In genomic region chr6:36302227-36302976, GRCh38 we compare ENCODE assay signal across 8 cellular contexts. TPM values are rescaled to one million over a fixed set of nuclear protein-coding genes. Genes with fewer than 3 reads are reported as not detected.
DNase-seq lines count a peak whose midpoint lies in the region; ATAC-seq, FAIRE-seq and TF ChIP-seq lines count a peak whose summit lies in the region.

No MANE protein-coding gene starts in this region.

- FAIRE-seq in bronchial epithelial cell (lab: Jason Lieb, UNC) (no peak), kidney (lab: Jason Lieb, UNC) (no peak)

- POLR2A ChIA-PET in WTC11 (lab: Charles Lee), result interaction anchor here (0.5 kb wide), 1 partner anchor 43 kb away, joined by 4 read pairs; no protein-coding TSS in a partner anchor

- no peaks in the 10 kb centered on the region for H3K36me3 Mint-ChIP-seq in WTC11

- H3K36me3 ChIP-seq in bronchial epithelial cell (ENCODE audit: control insufficient read depth, insufficient read depth, low read length), result no peaks in the 10 kb centered on the region
- peaks cover 0 to 1% of the 10 kb centered on the region in 2 donors for H3K36me3 ChIP-seq in kidney (ENCODE audit: control insufficient read depth in 1 of 2, insufficient read depth in 2 of 2, low read length in 2 of 2)

- H3K27me3 ChIP-seq in bronchial epithelial cell (ENCODE audit: control insufficient read depth, insufficient read depth, low read length), result no peaks in the 10 kb centered on the region

- ATAC-seq in HG03103 (IDR thresholded peaks at IDR 0.05; ENCODE audit: low read depth, unreplicated experiment) (peak; percentile 56), WTC11 (peak; percentile 92), GM21786 (IDR thresholded peaks at IDR 0.05; ENCODE audit: unreplicated experiment) (no peak)

- no peaks in the 10 kb centered on the region for H3K9me3 ChIP-seq in kidney (ENCODE audit: control insufficient read depth in 1 of 2, low read length in 2 of 2)

- H3K9me3 Mint-ChIP-seq in WTC11, result no peaks in the 10 kb centered on the region

- no peak overlapping the region for H3K4me3 Mint-ChIP-seq in WTC11

- H3K27ac Mint-ChIP-seq in WTC11, result peak overlapping the region; percentile 45; the same call in 1 of the 2 replicates

- H3K4me3 ChIP-seq in bronchial epithelial cell (ENCODE audit: low read depth, low read length) (no peak overlapping the region), kidney (ENCODE audit: low read length in 2 of 2) (no peak overlapping the region)

- no peak overlapping the region for H3K9ac ChIP-seq in kidney (ENCODE audit: low read length in 2 of 2)

- H3K27ac ChIP-seq in kidney (ENCODE audit: low read depth in 2 of 2, low read length in 2 of 2), result no peak overlapping the region

- CTCF ChIA-PET in WTC11 (lab: Charles Lee), result interaction anchor here (0.5 to 3.0 kb wide), 54 partner anchors 8 to 329 kb away, joined by 3 to 65 read pairs (median 5); partner anchors contain the start of genes MAPK13 and MAPK14

- peaks cover 9% of the 10 kb centered on the region for H3K4me1 Mint-ChIP-seq in WTC11

- H3K4me1 ChIP-seq in kidney (ENCODE audit: control insufficient read depth in 1 of 2, insufficient read depth in 1 of 2, low read depth in 1 of 2, low read length in 2 of 2), result no peaks in the 10 kb centered on the region

- peak; percentile 63 to 86 for DNase-seq in NCI-H446 (lab: John Stamatoyannopoulos, UW)
- peak; percentile 97 for DNase-seq in WTC11 (ENCODE audit: low spot score)
- peak; percentile 87 for DNase-seq in bronchial epithelial cell (ENCODE audit: low read depth)
- peak; percentile 82 for DNase-seq in kidney
- DNase-seq in stimulated activated CD4-positive, alpha-beta T cell treated with anti-CD3 and anti-CD28 coated beads, Interleukin-1b, Interleukin-23, amount 100 ng/mL, for 48 hours, result peak; percentile 90

- no peaks in the 10 kb centered on the region for H3K27me3 Mint-ChIP-seq in WTC11 (ENCODE audit: low read depth)

- peak; percentile 87 for TF ChIP-seq CTCF in GM12801 (IDR thresholded peaks at IDR 0.05; ENCODE audit: extremely low read depth, insufficient read length)
- peak; percentile 96 for TF ChIP-seq CTCF in WTC11 (IDR thresholded peaks at IDR 0.05)
- TF ChIP-seq CTCF in bronchial epithelial cell (IDR thresholded peaks at IDR 0.05; ENCODE audit: insufficient read depth, low read length, severe bottlenecking), result peak; percentile 97
- TF ChIP-seq CTCF in kidney (IDR thresholded peaks at IDR 0.05; ENCODE audit: borderline replicate concordance, extremely low read depth, insufficient read depth), result peak; percentile 94

- intact Hi-C loops in kidney (cut with DNase I), result no loop called here

TF ChIP-seq in WTC11, 78 proteins besides CTCF, POLR2A, EP300 and RAD21:
- TF ChIP-seq TEAD1 (CRISPR knock-in tag; IDR thresholded peaks at IDR 0.05), result no peak
- no peak for TF ChIP-seq NR1H2 (CRISPR knock-in tag; IDR thresholded peaks at IDR 0.05)
- TF ChIP-seq ZNF671 (CRISPR knock-in tag; IDR thresholded peaks at IDR 0.05), result no peak
- no peak for TF ChIP-seq MAX (CRISPR knock-in tag; IDR thresholded peaks at IDR 0.05)
- TF ChIP-seq NR2C2 (CRISPR knock-in tag; IDR thresholded peaks at IDR 0.05), result no peak
- no peak for TF ChIP-seq CDX4 (CRISPR knock-in tag; IDR thresholded peaks at IDR 0.05; ENCODE audit: borderline replicate concordance)
- no peak for TF ChIP-seq NFE2L1 (CRISPR knock-in tag; IDR thresholded peaks at IDR 0.05)
- TF ChIP-seq KAT7 (CRISPR knock-in tag; IDR thresholded peaks at IDR 0.05; ENCODE audit: borderline replicate concordance), result no peak
- TF ChIP-seq CREB1 (CRISPR knock-in tag; IDR thresholded peaks at IDR 0.05), result no peak
- no peak for TF ChIP-seq RORB (CRISPR knock-in tag; IDR thresholded peaks at IDR 0.05)
- TF ChIP-seq CBFB (CRISPR knock-in tag; IDR thresholded peaks at IDR 0.05; ENCODE audit: low read depth), result no peak
- TF ChIP-seq ZSCAN18 (CRISPR knock-in tag; IDR thresholded peaks at IDR 0.05), result no peak
- no peak for TF ChIP-seq MXD4 (CRISPR knock-in tag; IDR thresholded peaks at IDR 0.05; ENCODE audit: borderline replicate concordance)

RNA-seq across cellular contexts. Expression of gene PNPLA1, which starts 32.5 kb away (rescaled TPM):
- total RNA-seq in WTC11 (2021), result not detected in 3 replicates
- total RNA-seq in bronchial epithelial cell, result 0.26 and 1.2 TPM in 2 replicates
- total RNA-seq in kidney, result 0.19 TPM
- 1.2 TPM for polyA plus RNA-seq in kidney (ENCODE audit: insufficient read depth, low read depth, low replicate concordance)

RNA-seq across cellular contexts. Expression of gene BNIP5, which starts 34.3 kb away (rescaled TPM):
- total RNA-seq in WTC11 (2021), result 0.05 TPM in 1 of 3 replicates, not detected in the others
- not detected in 2 replicates for total RNA-seq in bronchial epithelial cell
- total RNA-seq in kidney, result 0.44 TPM
- polyA plus RNA-seq in kidney (ENCODE audit: insufficient read depth, low read depth, low replicate concordance), result not detected
